Comparison of ENCODE assay signal across 33 cellular contexts in genomic region chrX:20435913-20436312, GRCh38.
"Had no signal": no experiment of that assay in that cellular context is flagged by ENCODE, and none has a peak within 500 bp of the region (broad histone marks: within the 10 kb centered on the region; RNA-seq: fewer than 3 reads in every experiment).

No MANE protein-coding gene starts in this region.

- H3K27me3 Mint-ChIP-seq: activated CD4-positive, alpha-beta T cell treated with anti-CD3 and anti-CD28 coated beads, Interleukin-2, amount 10 ng/mL, durations not matched to agents 24 days and 14 days; activated naive CD4-positive, alpha-beta T cell treated with anti-CD3 and anti-CD28 coated beads, Interleukin-2, amount 10 ng/mL, durations not matched to agents 7 days and 5 days; activated naive CD8-positive, alpha-beta T cell; central memory CD8-positive, alpha-beta T cell had no signal

- H3K27me3 ChIP-seq: ascending aorta, cardiac muscle cell, MG63, Peyer's patch, SJSA1 had no signal

- H3K27ac ChIP-seq: ascending aorta, cardiac muscle cell, Peyer's patch, SJSA1 had no signal

- H3K36me3 ChIP-seq: ascending aorta, cardiac muscle cell, MG63, Peyer's patch, SJSA1 had no signal

- H3K36me3 Mint-ChIP-seq: activated naive CD8-positive, alpha-beta T cell had no signal

- H3K9me3 Mint-ChIP-seq: activated CD4-positive, alpha-beta T cell treated with anti-CD3 and anti-CD28 coated beads, Interleukin-2, amount 10 ng/mL, durations not matched to agents 24 days and 14 days; activated naive CD4-positive, alpha-beta T cell treated with anti-CD3 and anti-CD28 coated beads, Interleukin-2, amount 10 ng/mL, durations not matched to agents 7 days and 5 days; central memory CD8-positive, alpha-beta T cell; T-helper 1 cell treated with Interleukin-12 subunit alpha and Interleukin-12 subunit beta and Interleukin-4 antibody, amounts not matched to agents 30 μg/mL and 1 μg/mL, for 36 hours had no signal

- H3K27ac Mint-ChIP-seq: activated CD4-positive, alpha-beta T cell treated with anti-CD3 and anti-CD28 coated beads, Interleukin-2, amount 10 ng/mL, durations not matched to agents 24 days and 14 days; activated naive CD4-positive, alpha-beta T cell treated with anti-CD3 and anti-CD28 coated beads, Interleukin-2, amount 10 ng/mL, durations not matched to agents 7 days and 5 days; activated naive CD8-positive, alpha-beta T cell; T-helper 1 cell treated with Interleukin-12 subunit alpha and Interleukin-12 subunit beta and Interleukin-4 antibody, amounts not matched to agents 30 μg/mL and 1 μg/mL, for 36 hours; T-helper 2 cell treated with Interferon-gamma antibody and Interleukin-4, amounts not matched to agents 5 μg/mL and 100 μg/mL, for 36 hours had no signal

- H3K4me1 ChIP-seq: ascending aorta, Peyer's patch had no signal

- H3K9me3 ChIP-seq: ascending aorta, MG63, Peyer's patch, SJSA1, SK-N-SH had no signal

- ATAC-seq: PC-3 had no signal

- FAIRE-seq: TTC549 had no signal

- H3K4me3 Mint-ChIP-seq: activated CD4-positive, alpha-beta T cell treated with anti-CD3 and anti-CD28 coated beads, Interleukin-2, amount 10 ng/mL, durations not matched to agents 24 days and 14 days; activated naive CD4-positive, alpha-beta T cell treated with anti-CD3 and anti-CD28 coated beads, Interleukin-2, amount 10 ng/mL, durations not matched to agents 7 days and 5 days; activated naive CD8-positive, alpha-beta T cell; central memory CD8-positive, alpha-beta T cell; T-helper 1 cell treated with Interleukin-12 subunit alpha and Interleukin-12 subunit beta and Interleukin-4 antibody, amounts not matched to agents 30 μg/mL and 1 μg/mL, for 36 hours; T-helper 2 cell treated with Interferon-gamma antibody and Interleukin-4, amounts not matched to agents 5 μg/mL and 100 μg/mL, for 36 hours had no signal

- H3K9ac ChIP-seq: SK-N-SH had no signal

- H3K4me3 ChIP-seq: ascending aorta, cardiac muscle cell, MG63, Peyer's patch, SJSA1 had no signal

- DNase-seq: activated CD4-positive, alpha-beta T cell treated with anti-CD3 and anti-CD28 coated beads, Interleukin-2, amount 10 ng/mL, durations not matched to agents 24 days and 14 days; activated CD4-positive, alpha-beta T cell treated with anti-CD3 and anti-CD28 coated beads, Interleukin-2, amount 50 U/mL, for 4 hours; activated CD8-positive, alpha-beta memory T cell treated with anti-CD3 and anti-CD28 coated beads, Interleukin-2, amount 50 U/mL, for 4 hours; activated effector memory CD4-positive, alpha-beta T cell treated with Interleukin-2 at 50 U/mL for 16 hours; activated naive CD4-positive, alpha-beta T cell treated with anti-CD3 and anti-CD28 coated beads, Interleukin-2, amount 10 ng/mL, durations not matched to agents 7 days and 5 days; activated T-cell treated with anti-CD3 and anti-CD28 coated beads for 4 hours; activated T-cell treated with anti-CD3 and anti-CD28 coated beads, Interleukin-2, amount 50 U/mL, for 48 hours; amygdala; Karpas-422; KBM-7; MG63; NCI-H1048; NCI-H1105 treated with DMSO at 0.1 percent for 48 hours; NCI-H1436 treated with DMSO at 0.1 percent for 48 hours; NCI-H1694 treated with DMSO at 0.1 percent for 48 hours; NCI-H2029; NCI-H510A; NCI-H526; NCI-H748 treated with DMSO at 0.1 percent for 48 hours; NK-92 treated with Interleukin-12 subunit alpha and Interleukin-12 subunit beta, amount 100 ng/mL, for 24 hours; PC-3; Peyer's patch; RPMI8226; SHP77 treated with DMSO at 0.1 percent for 48 hours; SK-N-SH had no signal
